28 cellular contexts compared by ENCODE assay signal in the genomic region with DNA sequence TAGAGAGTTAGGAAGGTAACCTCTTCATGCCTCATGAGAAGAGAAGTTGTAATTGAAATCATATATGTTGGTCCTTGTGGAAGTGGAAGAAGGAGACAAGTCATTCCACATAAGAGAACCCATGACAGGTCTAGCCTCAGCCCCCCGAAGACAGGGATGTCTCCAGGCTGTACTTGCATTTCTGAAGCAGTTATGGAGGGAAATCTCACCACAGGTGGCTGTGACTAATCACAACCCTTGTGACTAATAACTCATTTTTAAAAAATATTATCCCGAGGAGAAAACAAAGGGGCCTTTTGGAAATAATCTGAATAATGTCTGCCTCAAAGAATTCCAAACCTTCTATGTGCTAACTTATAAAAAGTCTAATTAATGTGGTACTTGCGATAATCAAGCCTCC.
"Had no signal": no experiment of that assay in that cellular context is flagged by ENCODE, and none has a peak within 500 bp of the region (broad histone marks: within the 10 kb centered on the region; RNA-seq: fewer than 3 reads in every experiment).

No MANE protein-coding gene starts in this region.

- H3K4me1 ChIP-seq: adrenal gland had no signal

- H3K27ac ChIP-seq: adrenal gland, VCaP had no signal

- H3K4me3 ChIP-seq: adrenal gland, K562 had no signal

- H3K9me3 ChIP-seq: adrenal gland had no signal

- DNase-seq: activated B cell treated with CpG ODN at 0.5 μM for 24 hours; activated CD4-positive, alpha-beta memory T cell treated with anti-CD3 and anti-CD28 coated beads for 36 hours; activated CD4-positive, alpha-beta T cell treated with anti-CD3 and anti-CD28 coated beads for 4 hours; activated CD4-positive, alpha-beta T cell treated with anti-CD3 and anti-CD28 coated beads, Interleukin-2, amount 50 U/mL, for 1 hour; activated CD4-positive, CD25-positive, alpha-beta regulatory T cell treated with anti-CD3 and anti-CD28 coated beads, Interleukin-2, amount 50 U/mL, for 72 hours; activated CD8-positive, alpha-beta memory T cell treated with anti-CD3 and anti-CD28 coated beads, Interleukin-2, amount 50 U/mL, for 4 hours; activated gamma-delta T cell treated with Interleukin-2 at 50 U/mL for 16 hours; activated naive CD4-positive, alpha-beta T cell treated with anti-CD3 and anti-CD28 coated beads for 36 hours; activated T-cell treated with anti-CD3 and anti-CD28 coated beads for 4 hours; activated T-cell treated with anti-CD3 and anti-CD28 coated beads, Interleukin-2, amount 50 U/mL, for 4 hours; adrenal gland; NCI-H1105; NCI-H1417 treated with DMSO at 0.1 percent for 48 hours; NCI-H187 treated with DMSO at 0.1 percent for 48 hours; NCI-H2081; NCI-H2171 treated with DMSO at 0.1 percent for 48 hours; NCI-H345; NCI-H524 treated with DMSO at 0.1 percent for 48 hours; NCI-H748 treated with DMSO at 0.1 percent for 48 hours; NK-92 treated with Interleukin-12 subunit alpha and Interleukin-12 subunit beta, amount 100 ng/mL, for 24 hours; Right ventricle myocardium superior; SW 1271; T-helper 1 cell; T-helper 2 cell; T-helper 9 cell had no signal

- ATAC-seq: activated naive CD4-positive, alpha-beta T cell treated with anti-CD3 and anti-CD28 coated beads, Interleukin-2, amount 50 U/mL, for 72 hours; activated T-cell treated with anti-CD3 and anti-CD28 coated beads, Interleukin-2, amount 50 U/mL, for 4 hours; K562 had no signal

- H3K36me3 ChIP-seq: adrenal gland had no signal

- H3K27me3 ChIP-seq: adrenal gland had no signal
